35 cellular contexts compared by ENCODE assay signal in the genomic region with DNA sequence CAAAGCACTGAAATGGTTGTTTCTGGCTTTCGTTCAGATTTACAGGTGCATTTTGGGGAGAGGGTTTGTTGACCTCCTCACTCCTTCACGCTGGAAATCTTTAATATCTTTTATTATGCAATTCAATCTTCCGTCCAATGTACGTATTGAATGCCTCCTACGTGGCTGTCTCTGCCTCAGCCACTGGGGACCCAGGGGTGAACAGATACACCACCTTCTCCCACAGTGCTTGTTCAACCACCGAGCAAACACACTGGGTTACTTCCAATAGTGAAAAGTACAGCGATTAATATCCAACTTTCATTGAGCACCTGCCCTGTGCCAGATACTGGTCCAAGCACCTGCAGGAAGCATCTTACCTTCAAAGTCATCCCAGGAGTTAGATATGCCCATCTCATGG. TPM values are rescaled to one million over a fixed set of nuclear protein-coding genes. Genes with fewer than 3 reads are reported as not detected.
"Had no signal": no experiment of that assay in that cellular context is flagged by ENCODE, and none has a peak within 500 bp of the region (broad histone marks: within the 10 kb centered on the region; RNA-seq: fewer than 3 reads in every experiment).

No MANE protein-coding gene starts in this region.

- H3K4me3 Mint-ChIP-seq: activated B cell treated with CpG ODN at 0.5 μM for 24 hours; activated CD4-positive, alpha-beta memory T cell treated with anti-CD3 and anti-CD28 coated beads, Interleukin-2, amount 10 ng/mL, durations not matched to agents 7 days and 5 days; activated CD4-positive, alpha-beta T cell treated with anti-CD3 and anti-CD28 coated beads, Interleukin-2, amount 10 ng/mL, durations not matched to agents 24 days and 14 days; activated naive CD8-positive, alpha-beta T cell treated with anti-CD3 and anti-CD28 coated beads for 36 hours; activated naive CD8-positive, alpha-beta T cell treated with anti-CD3 and anti-CD28 coated beads, Interleukin-2, amount 50 U/mL, for 24 hours; activated T-cell treated with anti-CD3 and anti-CD28 coated beads, Interleukin-2, amount 50 U/mL, for 24 hours; activated T-cell treated with anti-CD3 and anti-CD28 coated beads, Interleukin-2, amount 50 U/mL, for 72 hours; effector memory CD8-positive, alpha-beta T cell; T-helper 17 cell; T-helper 2 cell treated with Interferon-gamma antibody and Interleukin-4, amounts not matched to agents 5 μg/mL and 100 μg/mL, for 36 hours had no signal

- H3K4me1 Mint-ChIP-seq: activated B cell treated with CpG ODN at 0.5 μM for 24 hours; activated CD4-positive, alpha-beta memory T cell treated with anti-CD3 and anti-CD28 coated beads, Interleukin-2, amount 10 ng/mL, durations not matched to agents 7 days and 5 days; activated CD4-positive, alpha-beta T cell treated with anti-CD3 and anti-CD28 coated beads, Interleukin-2, amount 10 ng/mL, durations not matched to agents 24 days and 14 days; activated naive CD8-positive, alpha-beta T cell treated with anti-CD3 and anti-CD28 coated beads for 36 hours; activated naive CD8-positive, alpha-beta T cell treated with anti-CD3 and anti-CD28 coated beads, Interleukin-2, amount 50 U/mL, for 24 hours; T-helper 17 cell had no signal

- H3K27me3 Mint-ChIP-seq: activated B cell treated with CpG ODN at 0.5 μM for 24 hours; activated CD4-positive, alpha-beta memory T cell treated with anti-CD3 and anti-CD28 coated beads, Interleukin-2, amount 10 ng/mL, durations not matched to agents 7 days and 5 days; activated CD4-positive, alpha-beta T cell treated with anti-CD3 and anti-CD28 coated beads, Interleukin-2, amount 10 ng/mL, durations not matched to agents 24 days and 14 days; activated naive CD8-positive, alpha-beta T cell treated with anti-CD3 and anti-CD28 coated beads for 36 hours; activated naive CD8-positive, alpha-beta T cell treated with anti-CD3 and anti-CD28 coated beads, Interleukin-2, amount 50 U/mL, for 24 hours; effector memory CD8-positive, alpha-beta T cell; T-helper 17 cell had no signal

- DNase-seq: activated B cell treated with CpG ODN at 0.5 μM for 24 hours; activated CD4-positive, alpha-beta memory T cell treated with anti-CD3 and anti-CD28 coated beads, Interleukin-2, amount 10 ng/mL, durations not matched to agents 7 days and 5 days; activated CD4-positive, alpha-beta T cell treated with anti-CD3 and anti-CD28 coated beads, Interleukin-2, amount 10 ng/mL, durations not matched to agents 24 days and 14 days; activated CD4-positive, alpha-beta T cell treated with anti-CD3 and anti-CD28 coated beads, Interleukin-2, amount 50 U/mL, for 4 hours; activated CD8-positive, alpha-beta memory T cell treated with anti-CD3 and anti-CD28 coated beads, Interleukin-2, amount 50 U/mL, for 48 hours; activated gamma-delta T cell; activated naive CD4-positive, alpha-beta T cell; activated naive CD4-positive, alpha-beta T cell treated with anti-CD3 and anti-CD28 coated beads, Interleukin-2, amount 50 U/mL, for 16 hours; activated naive CD8-positive, alpha-beta T cell treated with anti-CD3 and anti-CD28 coated beads for 36 hours; activated naive CD8-positive, alpha-beta T cell treated with anti-CD3 and anti-CD28 coated beads, Interleukin-2, amount 50 U/mL, for 24 hours; activated T-cell treated with anti-CD3 and anti-CD28 coated beads for 4 hours; activated T-cell treated with anti-CD3 and anti-CD28 coated beads, Interleukin-2, amount 50 U/mL, for 24 hours; activated T-cell treated with anti-CD3 and anti-CD28 coated beads, Interleukin-2, amount 50 U/mL, for 72 hours; adrenal gland; amygdala; aorta; body of pancreas; caudate nucleus; cortex of kidney; dermis blood vessel endothelial cell; effector CD4-positive, alpha-beta T cell; effector memory CD8-positive, alpha-beta T cell; erythroblast; foreskin keratinocyte; gastrocnemius medialis; glutamatergic neuron; heart left ventricle; T-helper 1 cell; T-helper 17 cell; T1000; WERI-Rb-1 had no signal

- H3K36me3 ChIP-seq: adrenal gland, esophagus muscularis mucosa, gastrocnemius medialis, heart left ventricle, WERI-Rb-1 had no signal

- H3K4me1 ChIP-seq: adrenal gland, body of pancreas, esophagus muscularis mucosa, foreskin keratinocyte, gastrocnemius medialis, heart left ventricle had no signal

- H3K9me3 Mint-ChIP-seq: activated B cell treated with CpG ODN at 0.5 μM for 24 hours; activated CD4-positive, alpha-beta T cell treated with anti-CD3 and anti-CD28 coated beads, Interleukin-2, amount 10 ng/mL, durations not matched to agents 24 days and 14 days; activated T-cell treated with anti-CD3 and anti-CD28 coated beads, Interleukin-2, amount 50 U/mL, for 24 hours; effector memory CD8-positive, alpha-beta T cell had no signal

- H3K9me3 ChIP-seq: body of pancreas, esophagus muscularis mucosa, gastrocnemius medialis had no signal

- H3K4me3 ChIP-seq: adrenal gland, body of pancreas, esophagus muscularis mucosa, gastrocnemius medialis, heart left ventricle had no signal

- H3K27ac Mint-ChIP-seq: activated B cell treated with CpG ODN at 0.5 μM for 24 hours; activated CD4-positive, alpha-beta memory T cell treated with anti-CD3 and anti-CD28 coated beads, Interleukin-2, amount 10 ng/mL, durations not matched to agents 7 days and 5 days; activated CD4-positive, alpha-beta T cell treated with anti-CD3 and anti-CD28 coated beads, Interleukin-2, amount 10 ng/mL, durations not matched to agents 24 days and 14 days; activated naive CD8-positive, alpha-beta T cell treated with anti-CD3 and anti-CD28 coated beads for 36 hours; activated naive CD8-positive, alpha-beta T cell treated with anti-CD3 and anti-CD28 coated beads, Interleukin-2, amount 50 U/mL, for 24 hours; activated T-cell treated with anti-CD3 and anti-CD28 coated beads, Interleukin-2, amount 50 U/mL, for 24 hours; activated T-cell treated with anti-CD3 and anti-CD28 coated beads, Interleukin-2, amount 50 U/mL, for 72 hours; effector memory CD8-positive, alpha-beta T cell; T-helper 17 cell; T-helper 2 cell treated with Interferon-gamma antibody and Interleukin-4, amounts not matched to agents 5 μg/mL and 100 μg/mL, for 36 hours had no signal

- H3K27ac ChIP-seq: adrenal gland, body of pancreas, esophagus muscularis mucosa, foreskin keratinocyte, gastrocnemius medialis, heart left ventricle, WERI-Rb-1 had no signal

- H3K27me3 ChIP-seq: adrenal gland, body of pancreas, esophagus muscularis mucosa, foreskin keratinocyte, gastrocnemius medialis, heart left ventricle had no signal

- ATAC-seq: activated CD4-positive, CD25-positive, alpha-beta regulatory T cell treated with anti-CD3 and anti-CD28 coated beads, Interleukin-2, amount 50 U/mL, for 24 hours; activated naive CD8-positive, alpha-beta T cell treated with anti-CD3 and anti-CD28 coated beads, Interleukin-2, amount 50 U/mL, for 24 hours; activated T-cell treated with anti-CD3 and anti-CD28 coated beads, Interleukin-2, amount 50 U/mL, for 72 hours; body of pancreas; effector memory CD8-positive, alpha-beta T cell; foreskin keratinocyte; gastrocnemius medialis; heart left ventricle; T-helper 17 cell had no signal

RNA-seq across cellular contexts. Expression of a gene that starts 52.1 kb away (rescaled TPM):
- total RNA-seq: activated B cell treated with CpG ODN at 0.5 μM for 24 hours; activated CD4-positive, alpha-beta memory T cell treated with anti-CD3 and anti-CD28 coated beads, Interleukin-2, amount 10 ng/mL, durations not matched to agents 7 days and 5 days; activated CD4-positive, alpha-beta T cell treated with anti-CD3 and anti-CD28 coated beads, Interleukin-2, amount 10 ng/mL, durations not matched to agents 24 days and 14 days; activated naive CD8-positive, alpha-beta T cell treated with anti-CD3 and anti-CD28 coated beads for 36 hours; adrenal gland; aorta; body of pancreas; chondrocyte; dermis blood vessel endothelial cell; esophagus muscularis mucosa; foreskin keratinocyte; heart left ventricle; T-helper 17 cell had no signal
